14 cellular contexts compared by ENCODE assay signal in the genomic region with DNA sequence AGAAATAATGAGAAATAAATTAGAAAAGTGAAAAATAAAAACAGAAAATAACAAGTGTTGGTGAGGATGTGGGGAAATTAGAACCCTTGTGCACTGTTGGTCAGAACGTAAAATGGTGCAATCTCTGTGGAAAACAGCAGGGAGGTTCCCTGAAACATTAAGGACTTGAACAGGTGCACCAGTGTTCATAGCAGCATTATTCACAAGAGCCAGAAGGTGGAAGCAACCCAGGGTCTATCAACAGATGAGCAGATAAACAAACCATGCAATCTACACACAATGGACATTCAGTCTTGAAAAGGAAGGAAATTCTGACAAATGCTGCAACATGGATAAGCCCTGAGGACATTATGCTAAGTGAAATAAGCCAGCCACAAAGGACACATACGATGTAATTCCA. TPM values are rescaled to one million over a fixed set of nuclear protein-coding genes. Genes with fewer than 3 reads are reported as not detected.
DNase-seq lines count a peak whose midpoint lies in the region; ATAC-seq and TF ChIP-seq lines count a peak whose summit lies in the region.
"Had no signal": no experiment of that assay in that cellular context is flagged by ENCODE, and none has a peak within 500 bp of the region (broad histone marks: within the 10 kb centered on the region; RNA-seq: fewer than 3 reads in every experiment).

No MANE protein-coding gene starts in this region.

- no peak overlapping the region for H3K4me3 ChIP-seq in GM23338

- no peaks in the 10 kb centered on the region for H3K27me3 ChIP-seq in GM23338 (ENCODE audit: insufficient read depth)

- no peaks in the 10 kb centered on the region for H3K79me2 ChIP-seq in GM23338 (replicated peaks; ENCODE audit: insufficient read depth)

- no peak for TF ChIP-seq CTCF in GM23338 (conservative IDR thresholded peaks at IDR 0.05; ENCODE audit: low read depth in 2 of 2)

- peak overlapping the region; percentile 42 for H3K27ac Mint-ChIP-seq in activated naive CD4-positive, alpha-beta T cell treated with anti-CD3 and anti-CD28 coated beads, Interleukin-2, amount 50 U/mL, for 24 hours
- H3K27ac Mint-ChIP-seq in T-helper 17 cell = peak overlapping the region; percentile 74
- H3K27ac Mint-ChIP-seq in stimulated activated effector memory CD8-positive, alpha-beta T cell treated with anti-CD3 and anti-CD28 coated beads, Interleukin-12 subunit alpha, Interleukin-12 subunit beta, amount 100 ng/mL, for 72 hours = peak overlapping the region; percentile 2
- no peak overlapping the region; the same call in 1 of the 2 replicates for H3K27ac Mint-ChIP-seq in GM23338
- H3K27ac Mint-ChIP-seq: B cell had no signal

- no peaks in the 10 kb centered on the region for H3K9me3 Mint-ChIP-seq in activated naive CD4-positive, alpha-beta T cell treated with anti-CD3 and anti-CD28 coated beads, Interleukin-2, amount 50 U/mL, for 24 hours
- no peaks in the 10 kb centered on the region for H3K9me3 Mint-ChIP-seq in stimulated activated effector memory CD8-positive, alpha-beta T cell treated with anti-CD3 and anti-CD28 coated beads, Interleukin-12 subunit alpha, Interleukin-12 subunit beta, amount 100 ng/mL, for 72 hours
- H3K9me3 Mint-ChIP-seq in GM23338 = no peaks in the 10 kb centered on the region
- H3K9me3 Mint-ChIP-seq: CD4-positive, alpha-beta memory T cell had no signal

- no peak for ATAC-seq in T-helper 17 cell
- ATAC-seq in stimulated activated effector memory CD8-positive, alpha-beta T cell treated with anti-CD3 and anti-CD28 coated beads, Interleukin-12 subunit alpha, Interleukin-12 subunit beta, amount 100 ng/mL, for 72 hours = no peak
- no peak for ATAC-seq in GM23338

- H3K4me1 Mint-ChIP-seq in activated naive CD4-positive, alpha-beta T cell treated with anti-CD3 and anti-CD28 coated beads, Interleukin-2, amount 50 U/mL, for 24 hours = no peaks in the 10 kb centered on the region
- H3K4me1 Mint-ChIP-seq in T-helper 17 cell = no peaks in the 10 kb centered on the region
- no peaks in the 10 kb centered on the region for H3K4me1 Mint-ChIP-seq in stimulated activated effector memory CD8-positive, alpha-beta T cell treated with anti-CD3 and anti-CD28 coated beads, Interleukin-12 subunit alpha, Interleukin-12 subunit beta, amount 100 ng/mL, for 72 hours
- peaks cover 7% of the 10 kb centered on the region; the same call in 1 of the 3 replicates for H3K4me1 Mint-ChIP-seq in GM23338
- H3K4me1 Mint-ChIP-seq: B cell; CD4-positive, alpha-beta memory T cell had no signal

- no peaks in the 10 kb centered on the region; the same call in 1 of the 2 replicates for H4K20me1 ChIP-seq in GM23338 (replicated peaks; ENCODE audit: insufficient read depth)

- peaks cover 23% of the 10 kb centered on the region for H3K36me3 Mint-ChIP-seq in activated naive CD4-positive, alpha-beta T cell treated with anti-CD3 and anti-CD28 coated beads, Interleukin-2, amount 50 U/mL, for 24 hours
- H3K36me3 Mint-ChIP-seq in T-helper 17 cell (ENCODE audit: low read depth) (peaks cover 21% of the 10 kb centered on the region), GM23338 (ENCODE audit: low read depth) (peaks cover 56% of the 10 kb centered on the region)
- peaks cover 98% of the 10 kb centered on the region for H3K36me3 Mint-ChIP-seq in stimulated activated effector memory CD8-positive, alpha-beta T cell treated with anti-CD3 and anti-CD28 coated beads, Interleukin-12 subunit alpha, Interleukin-12 subunit beta, amount 100 ng/mL, for 72 hours

- H3K4me3 Mint-ChIP-seq in activated naive CD4-positive, alpha-beta T cell treated with anti-CD3 and anti-CD28 coated beads, Interleukin-2, amount 50 U/mL, for 24 hours = no peak overlapping the region
- H3K4me3 Mint-ChIP-seq in T-helper 17 cell = no peak overlapping the region
- H3K4me3 Mint-ChIP-seq in stimulated activated effector memory CD8-positive, alpha-beta T cell treated with anti-CD3 and anti-CD28 coated beads, Interleukin-12 subunit alpha, Interleukin-12 subunit beta, amount 100 ng/mL, for 72 hours = no peak overlapping the region
- H3K4me3 Mint-ChIP-seq in GM23338 = no peak overlapping the region
- H3K4me3 Mint-ChIP-seq: B cell; CD4-positive, alpha-beta memory T cell had no signal

- no peak overlapping the region for H3K27ac ChIP-seq in GM23338 (ENCODE audit: low read depth)

- no peaks in the 10 kb centered on the region for H3K9me2 ChIP-seq in GM23338 (ENCODE audit: insufficient read depth)

- no peaks in the 10 kb centered on the region for H3F3A ChIP-seq in GM23338 (replicated peaks; ENCODE audit: low read depth)

- no peak for DNase-seq in activated naive CD4-positive, alpha-beta T cell treated with anti-CD3 and anti-CD28 coated beads, Interleukin-2, amount 50 U/mL, for 16 hours
- DNase-seq in NCI-H146 treated with DMSO at 0.1 percent for 48 hours (lab: John Stamatoyannopoulos, UW; ENCODE audit: unreplicated experiment) = peak; percentile 96
- DNase-seq in T-helper 17 cell = no peak
- no peak for DNase-seq in stimulated activated effector memory CD8-positive, alpha-beta T cell treated with anti-CD3 and anti-CD28 coated beads, Interleukin-12 subunit alpha, Interleukin-12 subunit beta, amount 100 ng/mL, for 72 hours (ENCODE audit: low spot score in 2 of 2)
- DNase-seq in GM23338 (ENCODE audit: low spot score) = no peak
- no peak for DNase-seq in NCI-H1930 (lab: John Stamatoyannopoulos, UW)
- DNase-seq: ACHN; CD4-positive, alpha-beta memory T cell; EL; H7; NCI-H2107; NCI-H510A had no signal

- H3K4me2 ChIP-seq in GM23338 = no peak overlapping the region

- H2AFZ ChIP-seq in GM23338 = no peak overlapping the region

- no peaks in the 10 kb centered on the region; the same call in 1 of the 2 replicates for H3K36me3 ChIP-seq in GM23338 (ENCODE audit: insufficient read depth)

- H3K27me3 Mint-ChIP-seq in activated naive CD4-positive, alpha-beta T cell treated with anti-CD3 and anti-CD28 coated beads, Interleukin-2, amount 50 U/mL, for 24 hours = no peaks in the 10 kb centered on the region
- H3K27me3 Mint-ChIP-seq in T-helper 17 cell = no peaks in the 10 kb centered on the region
- H3K27me3 Mint-ChIP-seq in GM23338 (ENCODE audit: insufficient read depth, low read depth, poor library complexity) = no peaks in the 10 kb centered on the region
- H3K27me3 Mint-ChIP-seq: B cell; CD4-positive, alpha-beta memory T cell had no signal

- H3K4me1 ChIP-seq in GM23338 (ENCODE audit: insufficient read depth) = no peaks in the 10 kb centered on the region

- H3K9me3 ChIP-seq in T-helper 17 cell (ENCODE audit: control insufficient read depth, low read length, poor library complexity, severe bottlenecking) = no peaks in the 10 kb centered on the region

TF ChIP-seq in GM23338, 12 proteins besides CTCF, POLR2A, EP300 and RAD21:
- no peak for TF ChIP-seq EZH2 (IDR thresholded peaks at IDR 0.05; ENCODE audit: low read depth, unreplicated experiment)
- TF ChIP-seq, protein P1, sequence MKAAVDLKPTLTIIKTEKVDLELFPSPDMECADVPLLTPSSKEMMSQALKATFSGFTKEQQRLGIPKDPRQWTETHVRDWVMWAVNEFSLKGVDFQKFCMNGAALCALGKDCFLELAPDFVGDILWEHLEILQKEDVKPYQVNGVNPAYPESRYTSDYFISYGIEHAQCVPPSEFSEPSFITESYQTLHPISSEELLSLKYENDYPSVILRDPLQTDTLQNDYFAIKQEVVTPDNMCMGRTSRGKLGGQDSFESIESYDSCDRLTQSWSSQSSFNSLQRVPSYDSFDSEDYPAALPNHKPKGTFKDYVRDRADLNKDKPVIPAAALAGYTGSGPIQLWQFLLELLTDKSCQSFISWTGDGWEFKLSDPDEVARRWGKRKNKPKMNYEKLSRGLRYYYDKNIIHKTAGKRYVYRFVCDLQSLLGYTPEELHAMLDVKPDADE (IDR thresholded peaks at IDR 0.05) = no peak
- no peak for TF ChIP-seq NANOG (IDR thresholded peaks at IDR 0.05; ENCODE audit: borderline replicate concordance)

RNA-seq across cellular contexts. Expression of a gene that starts 58.2 kb away (rescaled TPM):
- under 1 TPM in 1 of 2 donors, not detected in 1; 0.02 TPM for total RNA-seq in T-helper 17 cell
- total RNA-seq in GM23338 (2014; rRNA removed; shearing (Covaris generic)) = 4.5 and 6.4 TPM in 2 replicates
- polyA plus RNA-seq in GM23338 (2016; fragmentation: Nextera tagmentation; extraction: Ambion mirVana) = 0.94 and 1.2 TPM in 2 replicates
- total RNA-seq: B cell had no signal
- polyA plus RNA-seq: CD4-positive, alpha-beta memory T cell had no signal
